20 cellular contexts compared by ENCODE assay signal in the genomic region with DNA sequence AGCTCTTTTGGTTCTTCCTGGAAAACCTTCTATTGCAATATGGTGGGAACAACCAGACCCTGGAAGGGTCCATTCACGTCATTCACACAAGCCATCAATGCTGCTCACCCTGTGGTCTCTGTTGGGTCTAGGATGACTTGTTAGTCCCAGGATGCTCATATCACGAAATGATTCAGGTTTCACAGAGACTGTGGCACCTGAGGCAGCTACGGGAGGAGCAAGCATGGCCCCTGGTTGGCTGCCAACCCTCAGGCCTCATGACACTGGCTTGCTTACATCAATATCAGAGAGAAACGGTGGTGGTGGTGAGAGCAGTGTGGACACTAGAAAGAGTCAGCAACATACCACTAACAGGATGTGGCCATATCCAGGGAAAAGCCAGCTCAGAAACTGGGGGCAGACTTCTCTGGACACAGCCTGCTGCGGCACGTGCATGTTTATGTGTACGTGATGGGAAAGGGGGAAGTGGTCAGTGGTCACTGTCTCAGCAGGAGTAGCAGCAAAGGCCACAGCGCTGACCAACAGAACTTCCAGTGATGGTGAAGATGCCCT.
"Had no signal": no experiment of that assay in that cellular context is flagged by ENCODE, and none has a peak within 500 bp of the region (broad histone marks: within the 10 kb centered on the region; RNA-seq: fewer than 3 reads in every experiment).

No MANE protein-coding gene starts in this region.

- H3K4me3 ChIP-seq: colonic mucosa, esophagus squamous epithelium, gastroesophageal sphincter, ovary, right atrium auricular region, smooth muscle cell, testis, tibial nerve, upper lobe of right lung, vagina had no signal

- DNase-seq: colonic mucosa; dermis blood vessel endothelial cell; esophagus squamous epithelium; foreskin fibroblast; glutamatergic neuron; kidney; left cardiac atrium; mesendoderm; natural killer cell; ovary; stimulated activated CD4-positive, alpha-beta T cell treated with anti-CD3 and anti-CD28 coated beads, Interleukin-2, amount 100 ng/mL, for 48 hours; testis; upper lobe of right lung had no signal

- H3K4me3 Mint-ChIP-seq: natural killer cell; neural crest cell; stimulated activated naive CD8-positive, alpha-beta T cell treated with anti-CD3 and anti-CD28 coated beads, Interleukin-15, Interleukin-2, amounts not matched to agents 100 ng/mL and 50 ng/mL, for 24 hours had no signal

- H3K9me3 ChIP-seq: colonic mucosa, esophagus squamous epithelium, gastroesophageal sphincter, ovary, right atrium auricular region, testis, tibial nerve, upper lobe of right lung, vagina had no signal

- H3K9me3 Mint-ChIP-seq: natural killer cell; neural crest cell; stimulated activated naive CD8-positive, alpha-beta T cell treated with anti-CD3 and anti-CD28 coated beads, Interleukin-15, Interleukin-2, amounts not matched to agents 100 ng/mL and 50 ng/mL, for 24 hours had no signal

- H3K4me2 ChIP-seq: smooth muscle cell had no signal

- H3K36me3 Mint-ChIP-seq: natural killer cell had no signal

- H3K36me3 ChIP-seq: colonic mucosa, esophagus squamous epithelium, gastroesophageal sphincter, ovary, right atrium auricular region, tibial nerve, upper lobe of right lung, vagina had no signal

- ATAC-seq: gastroesophageal sphincter, left cardiac atrium, natural killer cell, upper lobe of right lung had no signal

- H3K4me1 ChIP-seq: colonic mucosa, esophagus squamous epithelium, gastroesophageal sphincter, right atrium auricular region, testis, tibial nerve, upper lobe of right lung, vagina had no signal

- H3K27ac Mint-ChIP-seq: natural killer cell; stimulated activated naive CD8-positive, alpha-beta T cell treated with anti-CD3 and anti-CD28 coated beads, Interleukin-15, Interleukin-2, amounts not matched to agents 100 ng/mL and 50 ng/mL, for 24 hours had no signal

- H3K4me1 Mint-ChIP-seq: neural crest cell had no signal

- H3K27me3 Mint-ChIP-seq: stimulated activated naive CD8-positive, alpha-beta T cell treated with anti-CD3 and anti-CD28 coated beads, Interleukin-15, Interleukin-2, amounts not matched to agents 100 ng/mL and 50 ng/mL, for 24 hours had no signal

- H3K27ac ChIP-seq: colonic mucosa, esophagus squamous epithelium, gastroesophageal sphincter, ovary, right atrium auricular region, testis, tibial nerve, upper lobe of right lung, vagina had no signal

- H3K27me3 ChIP-seq: colonic mucosa, gastroesophageal sphincter, ovary, right atrium auricular region, testis, tibial nerve, upper lobe of right lung, vagina had no signal
